ENCODE assay signal across 17 cellular contexts in genomic region chr2:236160366-236161081, GRCh38. TPM values are rescaled to one million over a fixed set of nuclear protein-coding genes. Genes with fewer than 3 reads are reported as not detected.
"Had no signal": no experiment of that assay in that cellular context is flagged by ENCODE, and none has a peak within 500 bp of the region (broad histone marks: within the 10 kb centered on the region; RNA-seq: fewer than 3 reads in every experiment).

No MANE protein-coding gene starts in this region.

- DNase-seq: activated CD4-positive, alpha-beta memory T cell treated with anti-CD3 and anti-CD28 coated beads for 36 hours; activated CD4-positive, alpha-beta T cell treated with anti-CD3 and anti-CD28 coated beads for 36 hours; activated CD8-positive, alpha-beta memory T cell treated with anti-CD3 and anti-CD28 coated beads, Interleukin-2, amount 10 ng/mL, durations not matched to agents 7 days and 5 days; activated effector memory CD4-positive, alpha-beta T cell treated with Interleukin-2 at 50 U/mL for 16 hours; activated T-cell treated with anti-CD3 and anti-CD28 coated beads, Interleukin-2, amount 50 U/mL, for 1 hour; esophagus squamous epithelium; hippocampal formation; kidney glomerular epithelial cell; psoas muscle; stimulated activated CD4-positive, alpha-beta T cell treated with anti-CD3 and anti-CD28 coated beads, Interleukin-1b, Interleukin-23, amount 100 ng/mL, for 48 hours; WERI-Rb-1 had no signal

- H3K27ac ChIP-seq: cardiac muscle cell, esophagus squamous epithelium, psoas muscle, thoracic aorta, WERI-Rb-1 had no signal

- H3K36me3 ChIP-seq: cardiac muscle cell, esophagus squamous epithelium, thoracic aorta, WERI-Rb-1 had no signal

- ATAC-seq: activated CD4-positive, alpha-beta T cell treated with anti-CD3 and anti-CD28 coated beads for 36 hours; activated CD8-positive, alpha-beta memory T cell treated with anti-CD3 and anti-CD28 coated beads, Interleukin-2, amount 10 ng/mL, durations not matched to agents 7 days and 5 days; psoas muscle; sciatic nerve had no signal

- H3K4me3 ChIP-seq: cardiac muscle cell, esophagus squamous epithelium, psoas muscle, thoracic aorta had no signal

- H3K9me3 ChIP-seq: esophagus squamous epithelium, psoas muscle, thoracic aorta had no signal

- FAIRE-seq: urothelium cell line had no signal

RNA-seq across cellular contexts. Expression of gene GBX2, which starts 7.7 kb away (rescaled TPM):
- total RNA-seq: activated CD4-positive, alpha-beta memory T cell treated with anti-CD3 and anti-CD28 coated beads for 36 hours; activated CD4-positive, alpha-beta T cell treated with anti-CD3 and anti-CD28 coated beads for 36 hours; activated CD8-positive, alpha-beta memory T cell treated with anti-CD3 and anti-CD28 coated beads, Interleukin-2, amount 10 ng/mL, durations not matched to agents 7 days and 5 days; esophagus squamous epithelium; fibroblast of villous mesenchyme; psoas muscle; sciatic nerve; T-helper 1 cell treated with Interleukin-12 subunit alpha and Interleukin-12 subunit beta and Interleukin-4 antibody, amounts not matched to agents 30 ng/mL and 1 ng/mL, for 36 hours; thoracic aorta had no signal
- polyA plus RNA-seq: psoas muscle had no signal
